13 cellular contexts compared by ENCODE assay signal in genomic region chrX:130848763-130849162, GRCh38. TPM values are rescaled to one million over a fixed set of nuclear protein-coding genes. Genes with fewer than 3 reads are reported as not detected.
DNase-seq lines count a peak whose midpoint lies in the region; ATAC-seq, FAIRE-seq and TF ChIP-seq lines count a peak whose summit lies in the region.
"Had no signal": no experiment of that assay in that cellular context is flagged by ENCODE, and none has a peak within 500 bp of the region (broad histone marks: within the 10 kb centered on the region; RNA-seq: fewer than 3 reads in every experiment).

No MANE protein-coding gene starts in this region.

- H3K27ac ChIP-seq in kidney (ENCODE audit: low read depth in 2 of 2, low read length in 2 of 2) (no peak overlapping the region), HepG2 (ENCODE audit: extremely low read length, insufficient read depth, low read length) (no peak overlapping the region)
- H3K27ac ChIP-seq: psoas muscle had no signal

- H3K27me3 ChIP-seq in HepG2 (ENCODE audit: control insufficient read depth in 1 of 2, insufficient read depth in 2 of 2, low read length in 2 of 2) = no peaks in the 10 kb centered on the region

- no peak overlapping the region for H3K4me2 ChIP-seq in HepG2 (ENCODE audit: low read depth, low read length)

- ATAC-seq in GM18873 (IDR thresholded peaks at IDR 0.05; ENCODE audit: low FRiP score, unreplicated experiment) (peak; percentile 76), GM21619 (IDR thresholded peaks at IDR 0.05; ENCODE audit: unreplicated experiment) (peak; percentile 81), HG03066 (IDR thresholded peaks at IDR 0.05; ENCODE audit: low read depth, unreplicated experiment) (peak; percentile 77), HepG2 (no peak)
- ATAC-seq: esophagus mucosa, psoas muscle had no signal

- in situ Hi-C loops in HepG2 (cut with HindIII; ENCODE audit: extremely low pct_ligation_motif_present, low pct_unique_long_range_greater_than_20kb) = no loop called here

- no peak for TF ChIP-seq EP300 in HepG2 (IDR thresholded peaks at IDR 0.05; ENCODE audit: low read depth in 2 of 2, low read length in 2 of 2)
- TF ChIP-seq EP300 in HepG2 (CRISPR knock-in tag; IDR thresholded peaks at IDR 0.05; ENCODE audit: borderline replicate concordance) = no peak

- H3K9ac ChIP-seq in kidney (ENCODE audit: low read length in 2 of 2) (no peak overlapping the region), HepG2 (ENCODE audit: insufficient read depth, low read depth, low read length) (no peak overlapping the region)

- 97% methylated on average over 2 of the region's 2 CpGs for WGBS in HepG2 (ENCODE audit: low lambda C conversion rate)

- no peak overlapping the region for H3K4me3 ChIP-seq in kidney (ENCODE audit: low read length in 2 of 2)
- H3K4me3 ChIP-seq in HepG2 (replicated peaks in 1 of 3; ENCODE audit: insufficient read depth in 1 of 3, low read depth in 2 of 3, low read length in 3 of 3) = no peak overlapping the region
- H3K4me3 ChIP-seq: psoas muscle had no signal

- H3K36me3 ChIP-seq in kidney (ENCODE audit: control insufficient read depth in 1 of 2, insufficient read depth in 2 of 2, low read length in 2 of 2) (no peaks in the 10 kb centered on the region), HepG2 (replicated peaks in 1 of 2; ENCODE audit: control insufficient read depth in 1 of 2, insufficient read depth in 2 of 2, low read length in 2 of 2) (no peaks in the 10 kb centered on the region)

- intact Hi-C loops in kidney (cut with DNase I) = no loop called here
- intact Hi-C loops in HepG2 (cut with micrococcal nuclease; ENCODE audit: unreplicated experiment) = no loop called here

- BruUV-seq in HepG2 (replicated peaks; lab: Mats Ljungman, UMichigan) = no TSS peak

- H3K9me3 ChIP-seq in kidney (ENCODE audit: control insufficient read depth in 1 of 2, low read length in 2 of 2) (no peaks in the 10 kb centered on the region), HepG2 (ENCODE audit: low read length) (no peaks in the 10 kb centered on the region)
- H3K9me3 ChIP-seq: psoas muscle had no signal

- no peaks in the 10 kb centered on the region for H4K20me1 ChIP-seq in HepG2 (ENCODE audit: insufficient read depth, low read length)

- no peaks in the 10 kb centered on the region for H3K79me2 ChIP-seq in HepG2 (ENCODE audit: insufficient read depth, low read length)

- FAIRE-seq in kidney (lab: Jason Lieb, UNC) (peak; percentile 11), HepG2 (lab: Jason Lieb, UNC) (no peak)
- FAIRE-seq: H54 had no signal

- CTCF ChIA-PET in HepG2 (lab: Yijun Ruan, JAX; ENCODE audit: low intra/inter-chr PET ratio, low total read pairs) = no interaction called here

- H2AFZ ChIP-seq in HepG2 (ENCODE audit: low read length) = no peak overlapping the region

- TF ChIP-seq POLR2A in HepG2 (IDR thresholded peaks at IDR 0.05; ENCODE audit: insufficient read depth in 1 of 2, low read depth in 2 of 2, low read length in 2 of 2) = no peak

- TF ChIP-seq CTCF in kidney (IDR thresholded peaks at IDR 0.05; ENCODE audit: borderline replicate concordance, extremely low read depth, insufficient read depth) = no peak
- TF ChIP-seq CTCF in HepG2 (CRISPR knock-in tag; IDR thresholded peaks at IDR 0.05) = no peak

- no peak for TF ChIP-seq RAD21 in HepG2 (CRISPR knock-in tag; IDR thresholded peaks at IDR 0.05)

- POLR2A ChIA-PET in HepG2 (lab: Yijun Ruan, JAX) = no interaction called here

- H3K4me1 ChIP-seq in kidney (ENCODE audit: control insufficient read depth in 1 of 2, insufficient read depth in 1 of 2, low read depth in 1 of 2, low read length in 2 of 2) = no peaks in the 10 kb centered on the region
- no peaks in the 10 kb centered on the region for H3K4me1 ChIP-seq in HepG2 (ENCODE audit: insufficient read depth, low read length)
- H3K4me1 ChIP-seq: psoas muscle had no signal

- DNase-seq in kidney = no peak
- no peak for DNase-seq in stimulated activated CD4-positive, alpha-beta T cell treated with anti-CD3 and anti-CD28 coated beads, Interleukin-15, amount 100 ng/mL, for 24 hours
- DNase-seq in HepG2 (ENCODE audit: low spot score) = no peak
- no peak for DNase-seq in EL
- DNase-seq: KBM-7; NCI-H2081 treated with DMSO at 0.1 percent for 48 hours; psoas muscle; stimulated activated naive CD4-positive, alpha-beta T cell treated with Interleukin-2 at 50 U/mL for 16 hours had no signal

TF ChIP-seq in HepG2, 621 proteins besides CTCF, POLR2A, EP300 and RAD21 (continues in another document):
- no peak for TF ChIP-seq DMTF1 (CRISPR knock-in tag; IDR thresholded peaks at IDR 0.05)
- TF ChIP-seq SNAPC4 (CRISPR knock-in tag; IDR thresholded peaks at IDR 0.05) = no peak

RNA-seq across cellular contexts. Expression of gene ENOX2, which starts 54.2 kb away (rescaled TPM):
- total RNA-seq in kidney (22.6 TPM), HepG2 (2016; rRNA removed; fragmentation: Illumina TruSeq; extraction: Trizol) (8.5 and 17.4 TPM in 2 replicates)
- polyA plus RNA-seq in kidney (ENCODE audit: insufficient read depth, low read depth, low replicate concordance) (6.6 TPM), HepG2 (2011; rRNA removed) (4.9 and 5.9 TPM in 2 replicates)
- total RNA-seq in HepG2 (2016; cell fraction: cytosol; rRNA removed; fragmentation: Illumina TruSeq; extraction: Trizol; ENCODE audit: low read depth) = 1.7 and 1.9 TPM in 2 replicates
- total RNA-seq in HepG2 (2016; cell fraction: insoluble cytoplasmic fraction; rRNA removed; fragmentation: Illumina TruSeq; extraction: Trizol) = 9.8 and 13.8 TPM in 2 replicates
- 6.7 and 7.0 TPM in 2 replicates for total RNA-seq in HepG2 (2016; cell fraction: membrane; rRNA removed; fragmentation: Illumina TruSeq; extraction: Trizol)
- 4.9 and 5.3 TPM in 2 replicates for total RNA-seq in HepG2 (2016; cell fraction: nucleus; rRNA removed; fragmentation: Illumina TruSeq; extraction: Trizol)
- 3.0 and 3.7 TPM in 2 replicates for polyA plus RNA-seq in HepG2 (2011; cell fraction: cytosol; rRNA removed)
- polyA plus RNA-seq in HepG2 (2011; cell fraction: nucleus; rRNA removed) = 1.5 and 2.0 TPM in 2 replicates
- polyA plus RNA-seq in HepG2 (2012) = 3.7 and 5.0 TPM in 2 replicates
- polyA plus RNA-seq in HepG2 (2016; cell fraction: cytosol; fragmentation: Illumina TruSeq; extraction: Trizol; ENCODE audit: low read depth) = 1.1 and 1.5 TPM in 2 replicates
- 12.7 and 16.0 TPM in 2 replicates for polyA plus RNA-seq in HepG2 (2016; cell fraction: insoluble cytoplasmic fraction; fragmentation: Illumina TruSeq; extraction: Trizol; ENCODE audit: low read depth)
- 4.3 and 4.7 TPM in 2 replicates for polyA plus RNA-seq in HepG2 (2016; cell fraction: membrane; fragmentation: Illumina TruSeq; extraction: Trizol; ENCODE audit: low read depth)
- 5.6 and 6.8 TPM in 2 replicates for polyA plus RNA-seq in HepG2 (2016; cell fraction: nucleus; fragmentation: Illumina TruSeq; extraction: Trizol; ENCODE audit: insufficient read depth, low read depth)
- 2.7 and 8.9 TPM in 2 replicates for polyA minus RNA-seq in HepG2 (2011; rRNA and poly(A)+ RNA removed; ENCODE audit: low replicate concordance)
- polyA minus RNA-seq in HepG2 (2011; cell fraction: cytosol; rRNA and poly(A)+ RNA removed) = 3.9 and 4.8 TPM in 2 replicates
- polyA minus RNA-seq in HepG2 (2011; cell fraction: nucleus; rRNA and poly(A)+ RNA removed) = 4.2 and 4.7 TPM in 2 replicates
